ENCODE assay signal across 23 cellular contexts in genomic region chr19:35026418-35026817, GRCh38. TPM values are rescaled to one million over a fixed set of nuclear protein-coding genes. Genes with fewer than 3 reads are reported as not detected.
A peak's percentile ranks its signal among the peaks of the same experiment; 100 is the strongest.
DNase-seq lines count a peak whose midpoint lies in the region; ATAC-seq, FAIRE-seq and TF ChIP-seq lines count a peak whose summit lies in the region.
"Had no signal": no experiment of that assay in that cellular context is flagged by ENCODE, and none has a peak within 500 bp of the region (broad histone marks: within the 10 kb centered on the region; RNA-seq: fewer than 3 reads in every experiment).

No MANE protein-coding gene starts in this region.

- peaks cover 9 to 15% of the 10 kb centered on the region in 2 donors for H3K27me3 Mint-ChIP-seq in stimulated activated naive B cell treated with anti-CD40 and anti-IgM and Interleukin-4, amounts not matched to agents 10 μg/mL and 1 μg/mL and 100 μg/mL, for 72 hours

- H3K27ac Mint-ChIP-seq in stimulated activated naive B cell treated with anti-CD40 and anti-IgM and Interleukin-4, amounts not matched to agents 10 μg/mL and 1 μg/mL and 100 μg/mL, for 72 hours, result peak overlapping the region; percentile 31

- H3K9me3 ChIP-seq in HepG2 (ENCODE audit: low read length) (no peaks in the 10 kb centered on the region), right lobe of liver (no peaks in the 10 kb centered on the region)
- H3K9me3 ChIP-seq: HAP-1 had no signal

- H3K36me3 Mint-ChIP-seq in stimulated activated naive B cell treated with anti-CD40 and anti-IgM and Interleukin-4, amounts not matched to agents 10 μg/mL and 1 μg/mL and 100 μg/mL, for 72 hours, result peaks cover 32 to 50% of the 10 kb centered on the region in 2 donors

- DNase-seq in HepG2 (ENCODE audit: low spot score), result no peak
- no peak for DNase-seq in right lobe of liver
- DNase-seq in RWPE1 (ENCODE audit: low spot score), result no peak
- DNase-seq in stimulated activated naive B cell treated with anti-CD40 and anti-IgM and Interleukin-4, amounts not matched to agents 10 μg/mL and 1 μg/mL and 100 μg/mL, for 72 hours, result no peak
- DNase-seq in activated CD4-positive, alpha-beta T cell treated with anti-CD3 and anti-CD28 coated beads for 48 hours, result no peak
- DNase-seq in NCI-H1694 (lab: John Stamatoyannopoulos, UW), result no peak
- DNase-seq: 8988T, C1 segment of cervical spinal cord, Calu3, COR-L47, DMS53, DMS79 treated with DMSO at 0.1 percent for 48 hours, GF-D8, GOT3 had no signal

- no peaks in the 10 kb centered on the region for H3K9me3 Mint-ChIP-seq in stimulated activated naive B cell treated with anti-CD40 and anti-IgM and Interleukin-4, amounts not matched to agents 10 μg/mL and 1 μg/mL and 100 μg/mL, for 72 hours
- H3K9me3 Mint-ChIP-seq: CD4-positive, alpha-beta memory T cell had no signal

- no TSS peak for BruUV-seq in HepG2 (replicated peaks; lab: Mats Ljungman, UMichigan)

- no peak overlapping the region for H3K27ac ChIP-seq in HepG2 (ENCODE audit: extremely low read length, insufficient read depth, low read length)
- no peak overlapping the region for H3K27ac ChIP-seq in right lobe of liver
- H3K27ac ChIP-seq in RWPE1, result peak overlapping the region; percentile 49

- H3K4me3 Mint-ChIP-seq in stimulated activated naive B cell treated with anti-CD40 and anti-IgM and Interleukin-4, amounts not matched to agents 10 μg/mL and 1 μg/mL and 100 μg/mL, for 72 hours, result no peak overlapping the region
- H3K4me3 Mint-ChIP-seq: CD4-positive, alpha-beta memory T cell had no signal

- TF ChIP-seq EP300 in HepG2 (IDR thresholded peaks at IDR 0.05; ENCODE audit: low read depth in 2 of 2, low read length in 2 of 2) (no peak), HepG2 (CRISPR knock-in tag; IDR thresholded peaks at IDR 0.05; ENCODE audit: borderline replicate concordance) (no peak)

- no peaks in the 10 kb centered on the region for H3K79me2 ChIP-seq in HepG2 (ENCODE audit: insufficient read depth, low read length)

- TF ChIP-seq CTCF in HepG2 (CRISPR knock-in tag; IDR thresholded peaks at IDR 0.05), result no peak
- no peak for TF ChIP-seq CTCF in right lobe of liver (IDR thresholded peaks at IDR 0.05)
- TF ChIP-seq CTCF in RWPE1 (conservative IDR thresholded peaks at IDR 0.05; ENCODE audit: low read depth), result no peak

- H4K20me1 ChIP-seq in HepG2 (ENCODE audit: insufficient read depth, low read length), result 0 out of 2 replicates have a peak, but pooled peaks cover 6% of the 10 kb centered on the region

- intact Hi-C loops in HepG2 (cut with micrococcal nuclease; ENCODE audit: unreplicated experiment) (no loop called here), right lobe of liver (cut with DNase I) (no loop called here)

- FAIRE-seq in HepG2 (lab: Jason Lieb, UNC), result no peak
- FAIRE-seq: GM12891, GM18507, H54 had no signal

- H3K4me1 ChIP-seq in HepG2 (ENCODE audit: insufficient read depth, low read length) (peaks cover 28% of the 10 kb centered on the region), right lobe of liver (no peaks in the 10 kb centered on the region)

- peaks cover 17 to 57% of the 10 kb centered on the region in 2 experiments for H3K36me3 ChIP-seq in HepG2 (replicated peaks in 1 of 2; ENCODE audit: control insufficient read depth in 1 of 2, insufficient read depth in 2 of 2, low read length in 2 of 2)
- peaks cover 0 to 8% (median 2%) of the 10 kb centered on the region in 4 donors for H3K36me3 ChIP-seq in right lobe of liver

- 100% methylated on average over 1 of the region's 6 CpGs for WGBS in HepG2 (ENCODE audit: low lambda C conversion rate)
- 55% methylated on average over 3 of the region's 6 CpGs for WGBS in right lobe of liver (ENCODE audit: insufficient coverage, low coverage, low lambda C conversion rate, missing lambda C conversion rate)

- H3K4me1 Mint-ChIP-seq in stimulated activated naive B cell treated with anti-CD40 and anti-IgM and Interleukin-4, amounts not matched to agents 10 μg/mL and 1 μg/mL and 100 μg/mL, for 72 hours, result peaks cover 5 to 6% of the 10 kb centered on the region in 2 donors

- TF ChIP-seq POLR2A in HepG2 (IDR thresholded peaks at IDR 0.05; ENCODE audit: insufficient read depth in 1 of 2, low read depth in 2 of 2, low read length in 2 of 2), result no peak
- TF ChIP-seq POLR2A in right lobe of liver (IDR thresholded peaks at IDR 0.05), result no peak

- H3K27me3 ChIP-seq in HepG2 (ENCODE audit: control insufficient read depth in 1 of 2, insufficient read depth in 2 of 2, low read length in 2 of 2) (peaks cover 0 to 3% of the 10 kb centered on the region in 2 experiments; a peak in 1 of 5 replicates), right lobe of liver (no peaks in the 10 kb centered on the region)

- no peak overlapping the region for H2AFZ ChIP-seq in HepG2 (ENCODE audit: low read length)

- H3K4me2 ChIP-seq in HepG2 (ENCODE audit: low read depth, low read length), result no peak overlapping the region

- CTCF ChIA-PET in HepG2 (lab: Yijun Ruan, JAX; ENCODE audit: low intra/inter-chr PET ratio, low total read pairs) (no interaction called here), RWPE1 (lab: Yijun Ruan, JAX) (interaction anchor here (1.3 to 1.7 kb wide), 2 partner anchors 18 to 54 kb away, joined by 7 to 8 read pairs; no protein-coding TSS in a partner anchor)

- in situ Hi-C loops in HepG2 (cut with HindIII; ENCODE audit: extremely low pct_ligation_motif_present, low pct_unique_long_range_greater_than_20kb), result no loop called here

- no peak for TF ChIP-seq RAD21 in HepG2 (CRISPR knock-in tag; IDR thresholded peaks at IDR 0.05)

- H3K4me3 ChIP-seq in HepG2 (replicated peaks in 1 of 3; ENCODE audit: insufficient read depth in 1 of 3, low read depth in 2 of 3, low read length in 3 of 3), result no peak overlapping the region
- no peak overlapping the region for H3K4me3 ChIP-seq in right lobe of liver
- H3K4me3 ChIP-seq: HAP-1 had no signal

- H3K9ac ChIP-seq in HepG2 (ENCODE audit: insufficient read depth, low read depth, low read length), result no peak overlapping the region

- POLR2A ChIA-PET in HepG2 (lab: Yijun Ruan, JAX) (interaction anchor here (1.2 kb wide), 1 partner anchor 12 kb away, joined by 4 read pairs; no protein-coding TSS in a partner anchor), RWPE1 (lab: Yijun Ruan, JAX; ENCODE audit: low non-redundant PET) (interaction anchor here (0.5 kb wide), 1 partner anchor 1121 kb away, joined by 3 read pairs; no protein-coding TSS in a partner anchor)

- ATAC-seq in HepG2 (no peak), right lobe of liver (no peak)
- no peak for ATAC-seq in stimulated activated naive B cell treated with anti-CD40 and anti-IgM and Interleukin-4, amounts not matched to agents 10 μg/mL and 1 μg/mL and 100 μg/mL, for 72 hours (replicated peaks)

RNA-seq across cellular contexts. Expression of gene SCN1B, which starts 3.9 kb away (rescaled TPM):
- total RNA-seq in HepG2 (2016; rRNA removed; fragmentation: Illumina TruSeq; extraction: Trizol) (1.5 and 2.7 TPM in 2 replicates), right lobe of liver (1 to 10 TPM; 2.6 to 4.9 (median 3.6) TPM)
- 4.5 and 6.0 TPM in 2 replicates for total RNA-seq in HepG2 (2016; cell fraction: cytosol; rRNA removed; fragmentation: Illumina TruSeq; extraction: Trizol; ENCODE audit: low read depth)
- total RNA-seq in HepG2 (2016; cell fraction: insoluble cytoplasmic fraction; rRNA removed; fragmentation: Illumina TruSeq; extraction: Trizol), result 1.1 and 2.5 TPM in 2 replicates
- 6.4 and 8.1 TPM in 2 replicates for total RNA-seq in HepG2 (2016; cell fraction: membrane; rRNA removed; fragmentation: Illumina TruSeq; extraction: Trizol)
- total RNA-seq in HepG2 (2016; cell fraction: nucleus; rRNA removed; fragmentation: Illumina TruSeq; extraction: Trizol), result 1.5 and 2.0 TPM in 2 replicates
- polyA plus RNA-seq in HepG2 (2011; rRNA removed), result 20.1 and 24.5 TPM in 2 replicates
- 14.0 and 14.1 TPM in 2 replicates for polyA plus RNA-seq in HepG2 (2011; cell fraction: cytosol; rRNA removed)
- polyA plus RNA-seq in HepG2 (2011; cell fraction: nucleus; rRNA removed), result 42.7 and 48.8 TPM in 2 replicates
- polyA plus RNA-seq in HepG2 (2012), result 5.5 and 5.6 TPM in 2 replicates
- polyA plus RNA-seq in HepG2 (2016; cell fraction: cytosol; fragmentation: Illumina TruSeq; extraction: Trizol; ENCODE audit: low read depth), result 8.2 and 8.5 TPM in 2 replicates
- polyA plus RNA-seq in HepG2 (2016; cell fraction: insoluble cytoplasmic fraction; fragmentation: Illumina TruSeq; extraction: Trizol; ENCODE audit: low read depth), result 1.9 and 2.0 TPM in 2 replicates
- polyA plus RNA-seq in HepG2 (2016; cell fraction: membrane; fragmentation: Illumina TruSeq; extraction: Trizol; ENCODE audit: low read depth), result 8.0 and 8.2 TPM in 2 replicates
- 6.6 and 6.8 TPM in 2 replicates for polyA plus RNA-seq in HepG2 (2016; cell fraction: nucleus; fragmentation: Illumina TruSeq; extraction: Trizol; ENCODE audit: insufficient read depth, low read depth)
- polyA minus RNA-seq in HepG2 (2011; rRNA and poly(A)+ RNA removed; ENCODE audit: low replicate concordance), result 0.89 and 10.7 TPM in 2 replicates
- polyA minus RNA-seq in HepG2 (2011; cell fraction: cytosol; rRNA and poly(A)+ RNA removed), result 4.2 TPM in 2 replicates
- polyA minus RNA-seq in HepG2 (2011; cell fraction: nucleus; rRNA and poly(A)+ RNA removed), result 10.8 and 11.2 TPM in 2 replicates

RNA-seq across cellular contexts. Expression of gene HPN, which starts 15.1 kb away (rescaled TPM):
- total RNA-seq in HepG2 (2016; rRNA removed; fragmentation: Illumina TruSeq; extraction: Trizol), result 23.9 and 46.7 TPM in 2 replicates
- 42.7 and 50.6 TPM in 2 replicates for total RNA-seq in HepG2 (2016; cell fraction: cytosol; rRNA removed; fragmentation: Illumina TruSeq; extraction: Trizol; ENCODE audit: low read depth)
- total RNA-seq in HepG2 (2016; cell fraction: insoluble cytoplasmic fraction; rRNA removed; fragmentation: Illumina TruSeq; extraction: Trizol), result 21.2 and 50.0 TPM in 2 replicates
- 54.3 and 66.8 TPM in 2 replicates for total RNA-seq in HepG2 (2016; cell fraction: membrane; rRNA removed; fragmentation: Illumina TruSeq; extraction: Trizol)
- total RNA-seq in HepG2 (2016; cell fraction: nucleus; rRNA removed; fragmentation: Illumina TruSeq; extraction: Trizol), result 45.3 and 57.3 TPM in 2 replicates
- polyA plus RNA-seq in HepG2 (2011; rRNA removed), result 261 and 364 TPM in 2 replicates
- 287 and 379 TPM in 2 replicates for polyA plus RNA-seq in HepG2 (2011; cell fraction: cytosol; rRNA removed)
- 902 and 1,132 TPM in 2 replicates for polyA plus RNA-seq in HepG2 (2011; cell fraction: nucleus; rRNA removed)
- 157 and 225 TPM in 2 replicates for polyA plus RNA-seq in HepG2 (2012)
- 63.0 and 76.1 TPM in 2 replicates for polyA plus RNA-seq in HepG2 (2016; cell fraction: cytosol; fragmentation: Illumina TruSeq; extraction: Trizol; ENCODE audit: low read depth)
- 32.2 and 40.3 TPM in 2 replicates for polyA plus RNA-seq in HepG2 (2016; cell fraction: insoluble cytoplasmic fraction; fragmentation: Illumina TruSeq; extraction: Trizol; ENCODE audit: low read depth)
- 76.4 and 86.0 TPM in 2 replicates for polyA plus RNA-seq in HepG2 (2016; cell fraction: membrane; fragmentation: Illumina TruSeq; extraction: Trizol; ENCODE audit: low read depth)
- polyA plus RNA-seq in HepG2 (2016; cell fraction: nucleus; fragmentation: Illumina TruSeq; extraction: Trizol; ENCODE audit: insufficient read depth, low read depth), result 121 and 129 TPM in 2 replicates
- polyA minus RNA-seq in HepG2 (2011; rRNA and poly(A)+ RNA removed; ENCODE audit: low replicate concordance), result 189 TPM in 1 of 2 replicates, not detected in the other
- 86.7 and 119 TPM in 2 replicates for polyA minus RNA-seq in HepG2 (2011; cell fraction: cytosol; rRNA and poly(A)+ RNA removed)
- polyA minus RNA-seq in HepG2 (2011; cell fraction: nucleus; rRNA and poly(A)+ RNA removed), result 78.7 and 86.0 TPM in 2 replicates
- total RNA-seq in right lobe of liver, result 100 to 1,000 TPM; 285 to 486 (median 374) TPM
- total RNA-seq: A673, Daoy, G401 had no signal
- polyA plus RNA-seq: BJ had no signal

RNA-seq across cellular contexts. Expression of gene GRAMD1A, which starts 26.3 kb away (rescaled TPM):
- total RNA-seq in HepG2 (2016; rRNA removed; fragmentation: Illumina TruSeq; extraction: Trizol) (8.0 and 14.7 TPM in 2 replicates), right lobe of liver (10 to 100 TPM; 10.4 to 34.8 (median 15.4) TPM)
- total RNA-seq in HepG2 (2016; cell fraction: cytosol; rRNA removed; fragmentation: Illumina TruSeq; extraction: Trizol; ENCODE audit: low read depth), result 23.3 and 25.4 TPM in 2 replicates
- 7.2 and 15.9 TPM in 2 replicates for total RNA-seq in HepG2 (2016; cell fraction: insoluble cytoplasmic fraction; rRNA removed; fragmentation: Illumina TruSeq; extraction: Trizol)
- 26.9 and 28.0 TPM in 2 replicates for total RNA-seq in HepG2 (2016; cell fraction: membrane; rRNA removed; fragmentation: Illumina TruSeq; extraction: Trizol)
- total RNA-seq in HepG2 (2016; cell fraction: nucleus; rRNA removed; fragmentation: Illumina TruSeq; extraction: Trizol), result 17.9 and 19.7 TPM in 2 replicates
- 171 and 181 TPM in 2 replicates for polyA plus RNA-seq in HepG2 (2011; rRNA removed)
- 68.5 and 120 TPM in 2 replicates for polyA plus RNA-seq in HepG2 (2011; cell fraction: cytosol; rRNA removed)
- 669 and 1,022 TPM in 2 replicates for polyA plus RNA-seq in HepG2 (2011; cell fraction: nucleus; rRNA removed)
- 68.6 and 85.6 TPM in 2 replicates for polyA plus RNA-seq in HepG2 (2012)
- polyA plus RNA-seq in HepG2 (2016; cell fraction: cytosol; fragmentation: Illumina TruSeq; extraction: Trizol; ENCODE audit: low read depth), result 47.6 and 52.1 TPM in 2 replicates
- 11.6 and 19.2 TPM in 2 replicates for polyA plus RNA-seq in HepG2 (2016; cell fraction: insoluble cytoplasmic fraction; fragmentation: Illumina TruSeq; extraction: Trizol; ENCODE audit: low read depth)
- polyA plus RNA-seq in HepG2 (2016; cell fraction: membrane; fragmentation: Illumina TruSeq; extraction: Trizol; ENCODE audit: low read depth), result 43.5 and 50.9 TPM in 2 replicates
- 55.7 and 69.0 TPM in 2 replicates for polyA plus RNA-seq in HepG2 (2016; cell fraction: nucleus; fragmentation: Illumina TruSeq; extraction: Trizol; ENCODE audit: insufficient read depth, low read depth)
- polyA minus RNA-seq in HepG2 (2011; rRNA and poly(A)+ RNA removed; ENCODE audit: low replicate concordance), result 32.3 and 120 TPM in 2 replicates
- polyA minus RNA-seq in HepG2 (2011; cell fraction: cytosol; rRNA and poly(A)+ RNA removed), result 59.4 and 66.8 TPM in 2 replicates
- 94.2 and 105 TPM in 2 replicates for polyA minus RNA-seq in HepG2 (2011; cell fraction: nucleus; rRNA and poly(A)+ RNA removed)
